ENCODE assay signal across 20 cellular contexts in genomic region chr13:112158961-112159360, GRCh38.
DNase-seq lines count a peak whose midpoint lies in the region; TF ChIP-seq lines count a peak whose summit lies in the region.
"Had no signal": no experiment of that assay in that cellular context is flagged by ENCODE, and none has a peak within 500 bp of the region (broad histone marks: within the 10 kb centered on the region; RNA-seq: fewer than 3 reads in every experiment).

No MANE protein-coding gene starts in this region.

- no peak overlapping the region for H2AFZ ChIP-seq in H9 (ENCODE audit: low read length)
- H2AFZ ChIP-seq: GM23248 had no signal

- H3K9ac ChIP-seq in H9 (ENCODE audit: extremely low read depth, insufficient read length, low read length) (no peak overlapping the region), endodermal cell (ENCODE audit: extremely low read depth, low read length, poor library complexity, severe bottlenecking) (no peak overlapping the region), mucosa of rectum (ENCODE audit: low read depth in 1 of 2, low read length in 2 of 2) (no peak overlapping the region)
- H3K9ac ChIP-seq: GM23248, KMS-11 had no signal

- H3K27me3 ChIP-seq in H9 (ENCODE audit: insufficient read depth, low read length) (no peaks in the 10 kb centered on the region), endodermal cell (ENCODE audit: control insufficient read depth, insufficient read depth, low read length, poor library complexity, severe bottlenecking) (peaks cover 5% of the 10 kb centered on the region), mucosa of rectum (ENCODE audit: control insufficient read depth in 2 of 2, insufficient read depth in 2 of 2, low read length in 2 of 2) (no peaks in the 10 kb centered on the region), transverse colon (no peaks in the 10 kb centered on the region)

- H3K4me2 ChIP-seq in H9 (ENCODE audit: insufficient read depth, insufficient read length, low read length): peak overlapping the region; percentile 1
- H3K4me2 ChIP-seq: KMS-11 had no signal

- no peak overlapping the region for H3K4ac ChIP-seq in H9 (ENCODE audit: low read depth, low read length)

- peaks cover 17% of the 10 kb centered on the region in 2 experiments for H3K9me3 Mint-ChIP-seq in H9
- peaks cover 17% of the 10 kb centered on the region for H3K9me3 Mint-ChIP-seq in endodermal cell
- H3K9me3 Mint-ChIP-seq in CD14-positive monocyte: peaks cover 4 to 17% (median 10%) of the 10 kb centered on the region in 7 donors
- H3K9me3 Mint-ChIP-seq: CD4-positive, alpha-beta T cell had no signal

- no peaks in the 10 kb centered on the region for H3K23me2 ChIP-seq in H9 (ENCODE audit: insufficient read length, low read depth, low read length, poor library complexity, severe bottlenecking)

- H2AK5ac ChIP-seq in H9 (ENCODE audit: insufficient read length, low read length): no peak overlapping the region

- no peak overlapping the region for H3T11ph ChIP-seq in H9 (ENCODE audit: low read length)

- no peak overlapping the region for H2BK5ac ChIP-seq in H9 (ENCODE audit: insufficient read length, low read length)

- H3K79me1 ChIP-seq in H9 (ENCODE audit: insufficient read depth, low read depth, low read length, poor library complexity, severe bottlenecking): no peaks in the 10 kb centered on the region

- H2BK15ac ChIP-seq in H9 (ENCODE audit: low read depth, low read length): no peak overlapping the region

- H2BK12ac ChIP-seq in H9 (ENCODE audit: insufficient read length, low read depth, low read length): no peak overlapping the region

- H3K14ac ChIP-seq in H9 (ENCODE audit: insufficient read depth, low read length): peak overlapping the region; percentile 39; the same call in 1 of the 2 replicates

- no peak overlapping the region for H2BK120ac ChIP-seq in H9 (ENCODE audit: low read depth, low read length, poor library complexity, severe bottlenecking)

- no peak for TF ChIP-seq EP300 in transverse colon (IDR thresholded peaks at IDR 0.05; ENCODE audit: low read depth)

- H3K56ac ChIP-seq in H9 (ENCODE audit: insufficient read length, low read depth, low read length): no peak overlapping the region

- WGBS in H9 (ENCODE audit: extremely low coverage, insufficient read length, low lambda C conversion rate): no CpG with 5 or more reads among the region's 5 CpGs
- WGBS in endodermal cell (ENCODE audit: insufficient coverage in 1 of 2, insufficient read length in 1 of 2), 2 experiments: 88 to 100% methylated on average over 3 to 5 of the region's 5 CpGs
- WGBS in transverse colon (ENCODE audit: low coverage in 1 of 2), 2 donors: 86% methylated on average over 5 of the region's 5 CpGs; no CpG with 5 or more reads in 1 of the 2 donors

- no peak overlapping the region for H2BK20ac ChIP-seq in H9 (ENCODE audit: low read depth, low read length, poor library complexity, severe bottlenecking)

- no peak overlapping the region for H3K23ac ChIP-seq in H9 (ENCODE audit: insufficient read length, low read depth, low read length)

- H3K4me3 Mint-ChIP-seq in H9 (no peak overlapping the region), endodermal cell (no peak overlapping the region), CD14-positive monocyte (no peak overlapping the region)
- H3K4me3 Mint-ChIP-seq: CD4-positive, alpha-beta T cell had no signal

- no peak overlapping the region for H3K4me3 ChIP-seq in endodermal cell (ENCODE audit: low read length)
- peak overlapping the region; percentile 3 to 5 for H3K4me3 ChIP-seq in mucosa of rectum (ENCODE audit: low read length in 2 of 2)
- H3K4me3 ChIP-seq in transverse colon: no peak overlapping the region
- H3K4me3 ChIP-seq: GM23248, SJSA1 had no signal

- in situ Hi-C loops in transverse colon (cut with MboI; ENCODE audit: low pct_ligation_motif_present in 1 of 4, low pct_unique_long_range_greater_than_20kb in 1 of 4, low sequenced_read_pairs in 3 of 4): no loop called here

- no peak for TF ChIP-seq POLR2A in transverse colon (IDR thresholded peaks at IDR 0.05)

- H4K8ac ChIP-seq in H9 (replicated peaks; ENCODE audit: insufficient read length, low read depth, low read length): no peak overlapping the region

- H3K18ac ChIP-seq in H9 (ENCODE audit: insufficient read length, low read depth, low read length): peak overlapping the region; percentile 45

- H3K36me3 ChIP-seq in endodermal cell (ENCODE audit: control insufficient read depth, insufficient read depth, low read length) (no peaks in the 10 kb centered on the region), mucosa of rectum (ENCODE audit: control insufficient read depth in 2 of 2, insufficient read depth in 2 of 2, low read length in 2 of 2) (no peaks in the 10 kb centered on the region), transverse colon (no peaks in the 10 kb centered on the region)
- H3K36me3 ChIP-seq: BE2C, SJSA1 had no signal

- H4K5ac ChIP-seq in H9 (ENCODE audit: insufficient read length, low read depth, low read length): no peak overlapping the region

- H3K27ac Mint-ChIP-seq in H9: peak overlapping the region in 1 of 3 experiments; percentile 74; a peak in 1 of 7 replicates
- H3K27ac Mint-ChIP-seq in endodermal cell: no peak overlapping the region
- no peak overlapping the region for H3K27ac Mint-ChIP-seq in CD14-positive monocyte
- H3K27ac Mint-ChIP-seq: CD4-positive, alpha-beta T cell had no signal

- H3K4me1 Mint-ChIP-seq in H9 (peaks cover 47 to 55% of the 10 kb centered on the region in 2 experiments), endodermal cell (peaks cover 13% of the 10 kb centered on the region), CD14-positive monocyte (no peaks in the 10 kb centered on the region)

- H3K36me3 Mint-ChIP-seq in H9 (ENCODE audit: insufficient read depth in 1 of 3, low read depth in 3 of 3): peaks cover 5 to 32% (median 16%) of the 10 kb centered on the region in 3 experiments
- H3K36me3 Mint-ChIP-seq in endodermal cell (ENCODE audit: low read depth): no peaks in the 10 kb centered on the region
- H3K36me3 Mint-ChIP-seq in CD14-positive monocyte: no peaks in the 10 kb centered on the region

- no peaks in the 10 kb centered on the region for H3K79me2 ChIP-seq in H9 (ENCODE audit: insufficient read depth, low read length)

- H4K20me1 ChIP-seq in H9 (ENCODE audit: control insufficient read depth, insufficient read depth, insufficient read length): no peaks in the 10 kb centered on the region

- no peak overlapping the region for H3K27ac ChIP-seq in H9 (ENCODE audit: insufficient read length, low read depth, low read length)
- H3K27ac ChIP-seq in endodermal cell (ENCODE audit: low read depth, low read length): peak overlapping the region; percentile 99
- peak overlapping the region; percentile 48 to 52 for H3K27ac ChIP-seq in mucosa of rectum (ENCODE audit: low read depth in 2 of 2, low read length in 2 of 2)
- H3K27ac ChIP-seq in transverse colon: peak overlapping the region; percentile 24 to 69 (median 52)
- H3K27ac ChIP-seq: GM23248, KMS-11, SJSA1 had no signal

- no peak overlapping the region for H4K91ac ChIP-seq in H9 (ENCODE audit: insufficient read length, low read depth, low read length)

- TF ChIP-seq CTCF in H9 (conservative IDR thresholded peaks at IDR 0.05) (no peak), endodermal cell (conservative IDR thresholded peaks at IDR 0.05) (no peak), transverse colon (IDR thresholded peaks at IDR 0.05) (no peak), CD14-positive monocyte (IDR thresholded peaks at IDR 0.05) (no peak)

- intact Hi-C loops in transverse colon (cut with DNase I; ENCODE audit: low total_unique reads): no loop called here
- intact Hi-C loops in CD14-positive monocyte (cut with micrococcal nuclease): no loop called here

- H3K27me3 Mint-ChIP-seq in H9 (ENCODE audit: low read depth): peaks cover 9% of the 10 kb centered on the region
- H3K27me3 Mint-ChIP-seq in endodermal cell (ENCODE audit: insufficient read depth): peaks cover 18% of the 10 kb centered on the region
- H3K27me3 Mint-ChIP-seq in CD14-positive monocyte (ENCODE audit: low read depth in 3 of 3): peaks cover 14 to 23% (median 22%) of the 10 kb centered on the region in 3 donors

- H3K4me1 ChIP-seq in H9 (ENCODE audit: insufficient read depth, low read length): peaks cover 13% of the 10 kb centered on the region; the same call in 1 of the 2 replicates
- H3K4me1 ChIP-seq in endodermal cell (ENCODE audit: control insufficient read depth, insufficient read depth, low read length): no peaks in the 10 kb centered on the region
- H3K4me1 ChIP-seq in mucosa of rectum (ENCODE audit: control insufficient read depth in 2 of 2, insufficient read depth in 2 of 2, low read length in 2 of 2): peaks cover 4 to 12% of the 10 kb centered on the region in 2 donors
- peaks cover 0 to 6% (median 0%) of the 10 kb centered on the region in 4 donors for H3K4me1 ChIP-seq in transverse colon
- H3K4me1 ChIP-seq: BE2C, SJSA1 had no signal

- no peaks in the 10 kb centered on the region for H3K9me3 ChIP-seq in H9 (ENCODE audit: control insufficient read depth, low read depth, low read length)
- no peaks in the 10 kb centered on the region for H3K9me3 ChIP-seq in endodermal cell (ENCODE audit: control insufficient read depth, low read length)
- no peaks in the 10 kb centered on the region for H3K9me3 ChIP-seq in mucosa of rectum (ENCODE audit: control insufficient read depth in 2 of 2, low read length in 2 of 2)
- H3K9me3 ChIP-seq in transverse colon: peaks cover 0 to 10% of the 10 kb centered on the region in 2 donors
- H3K9me3 ChIP-seq: BE2C had no signal

- no peak for DNase-seq in H9
- DNase-seq in endodermal cell: no peak
- no peak for DNase-seq in transverse colon
- DNase-seq in Kasumi-1 (lab: John Stamatoyannopoulos, UW): no peak
- no peak for DNase-seq in CD14-positive monocyte (ENCODE audit: low spot score)
- no peak for DNase-seq in SIG-M5 (lab: John Stamatoyannopoulos, UW)
- DNase-seq: BE2C; Calu3; CD4-positive, alpha-beta T cell; DMS153; GM23248; IMR-90; NCI-H1694; NCI-H2081; NCI-H2171 treated with DMSO at 0.1 percent for 48 hours; NCI-H524 treated with DMSO at 0.1 percent for 48 hours; OCI-M1 had no signal

Comparison
In these comparisons a context has a peak if more than half of its experiments do, and no peak if none do; other contexts are left out.
1. H3K4me3 ChIP-seq: peak in mucosa of rectum (2 of 2); none in endodermal cell (single experiment) and transverse colon (0 of 4).